26 cellular contexts compared by ENCODE assay signal in genomic region chr17:17671369-17672119, GRCh38. TPM values are rescaled to one million over a fixed set of nuclear protein-coding genes. Genes with fewer than 3 reads are reported as not detected.
DNase-seq lines count a peak whose midpoint lies in the region; ATAC-seq, FAIRE-seq and TF ChIP-seq lines count a peak whose summit lies in the region.
"Had no signal": no experiment of that assay in that cellular context is flagged by ENCODE, and none has a peak within 500 bp of the region (broad histone marks: within the 10 kb centered on the region; RNA-seq: fewer than 3 reads in every experiment).

No MANE protein-coding gene starts in this region.

- no peaks in the 10 kb centered on the region for H3K9me1 ChIP-seq in K562 (ENCODE audit: control insufficient read depth, insufficient read depth, low read length)

- TF ChIP-seq EP300 in K562 (IDR thresholded peaks at IDR 0.05; ENCODE audit: low read length) = no peak

- H3K79me2 ChIP-seq in GM23338 (replicated peaks; ENCODE audit: insufficient read depth) (no peaks in the 10 kb centered on the region), K562 (ENCODE audit: control insufficient read depth, insufficient read depth, low read length) (no peaks in the 10 kb centered on the region)

- no peak overlapping the region; the same call in 2 of the 3 replicates for H3K4me3 Mint-ChIP-seq in GM23338
- H3K4me3 Mint-ChIP-seq in stimulated activated effector memory CD8-positive, alpha-beta T cell treated with anti-CD3 and anti-CD28 coated beads, Interleukin-12 subunit alpha, Interleukin-12 subunit beta, amount 100 ng/mL, for 72 hours = no peak overlapping the region
- H3K4me3 Mint-ChIP-seq: activated CD4-positive, alpha-beta memory T cell treated with anti-CD3 and anti-CD28 coated beads for 36 hours; immature natural killer cell; naive thymus-derived CD4-positive, alpha-beta T cell had no signal

- POLR2A ChIA-PET in K562 (lab: Yijun Ruan, JAX) = interaction anchor here (0.6 to 1.1 kb wide), 3 partner anchors 20 to 353 kb away, joined by 3 to 4 read pairs (median 4); no protein-coding TSS in a partner anchor

- DNase-seq in GM23338 (ENCODE audit: low spot score) (no peak), K562 (ENCODE audit: extremely low read depth in 1 of 4, low spot score in 3 of 4) (no peak), right atrium auricular region (ENCODE audit: low spot score) (no peak), inferior parietal cortex (ENCODE audit: extremely low spot score) (no peak)
- no peak for DNase-seq in stimulated activated effector memory CD8-positive, alpha-beta T cell treated with anti-CD3 and anti-CD28 coated beads, Interleukin-12 subunit alpha, Interleukin-12 subunit beta, amount 100 ng/mL, for 72 hours (ENCODE audit: low spot score in 2 of 2)
- DNase-seq: activated CD4-positive, alpha-beta memory T cell treated with anti-CD3 and anti-CD28 coated beads for 36 hours; activated CD8-positive, alpha-beta memory T cell treated with anti-CD3 and anti-CD28 coated beads, Interleukin-2, amount 50 U/mL, for 4 hours; Caco-2; cortex of kidney; DMS79 treated with DMSO at 0.1 percent for 48 hours; immature natural killer cell; naive thymus-derived CD4-positive, alpha-beta T cell; NCI-H1105 treated with DMSO at 0.1 percent for 48 hours; NCI-H2029; NCI-H526 treated with DMSO at 0.1 percent for 48 hours; stimulated activated CD4-positive, alpha-beta T cell treated with anti-CD3 and anti-CD28 coated beads, Interleukin-2, amount 100 ng/mL, for 24 hours had no signal

- no peaks in the 10 kb centered on the region for H3F3A ChIP-seq in GM23338 (replicated peaks; ENCODE audit: low read depth)

- H3K4me2 ChIP-seq in GM23338 = no peak overlapping the region
- H3K4me2 ChIP-seq in K562 (ENCODE audit: insufficient read depth, low read length) = no peak overlapping the region

- H4K20me1 ChIP-seq in GM23338 (replicated peaks; ENCODE audit: insufficient read depth) (0 out of 2 replicates have a peak, but pooled peaks cover 3% of the 10 kb centered on the region), K562 (replicated peaks; ENCODE audit: control insufficient read depth, insufficient read depth, low read length) (no peaks in the 10 kb centered on the region)

- intact Hi-C loops in K562 (cut with micrococcal nuclease) = loop anchor here (10.0 kb wide), 1 partner anchor 243 kb away; no protein-coding TSS in a partner anchor

- in situ Hi-C loops in K562 (cut with MboI) = no loop called here

- H3K9ac ChIP-seq in K562 (ENCODE audit: insufficient read depth in 1 of 2, low read depth in 2 of 2, low read length in 2 of 2) = no peak overlapping the region

- H3K27ac ChIP-seq in GM23338 (ENCODE audit: low read depth) (no peak overlapping the region), K562 (ENCODE audit: extremely low read depth, low read depth, low read length) (no peak overlapping the region), right atrium auricular region (peak overlapping the region; percentile 60 to 85)
- H3K27ac ChIP-seq: cardiac muscle cell, gastroesophageal sphincter, tibial nerve had no signal

- H3K27me3 ChIP-seq in GM23338 (ENCODE audit: insufficient read depth) = peaks cover 40% of the 10 kb centered on the region
- H3K27me3 ChIP-seq in K562 (ENCODE audit: control insufficient read depth in 2 of 2, insufficient read depth in 2 of 2, low read length in 2 of 2) = 0 out of 5 replicates have a peak, but pooled peaks cover 0 to 6% of the 10 kb centered on the region in 2 experiments
- H3K27me3 ChIP-seq in right atrium auricular region = no peaks in the 10 kb centered on the region
- H3K27me3 ChIP-seq: gastroesophageal sphincter, tibial nerve had no signal

- no peak for TF ChIP-seq RAD21 in K562 (CRISPR knock-in tag; conservative IDR thresholded peaks at IDR 0.05 in 1 of 2, IDR thresholded peaks at IDR 0.05 in 1 of 2)

- no peaks in the 10 kb centered on the region for H3K9me2 ChIP-seq in GM23338 (ENCODE audit: insufficient read depth)

- H2AFZ ChIP-seq in GM23338 (0 out of 2 replicates have a peak overlapping the region, but pooled peaks have one; percentile 23), K562 (ENCODE audit: low read depth, low read length) (no peak overlapping the region)

- no peak for TF ChIP-seq POLR2A in K562 (conservative IDR thresholded peaks at IDR 0.05)

- H3K4me3 ChIP-seq in GM23338 (no peak overlapping the region), K562 (no peak overlapping the region), right atrium auricular region (no peak overlapping the region)
- H3K4me3 ChIP-seq: cardiac muscle cell, gastroesophageal sphincter, tibial nerve had no signal

- H3K4me1 ChIP-seq in GM23338 (ENCODE audit: insufficient read depth) (peaks cover 18% of the 10 kb centered on the region), K562 (replicated peaks in 1 of 2; ENCODE audit: control insufficient read depth in 2 of 2, insufficient read depth in 2 of 2, low read length in 2 of 2) (peaks cover 2 to 11% of the 10 kb centered on the region in 2 experiments; a peak in 3 of 5 replicates), right atrium auricular region (peaks cover 0 to 33% of the 10 kb centered on the region in 2 donors)
- H3K4me1 ChIP-seq: Caco-2, gastroesophageal sphincter, tibial nerve had no signal

- peaks cover 41% of the 10 kb centered on the region for H3K4me1 Mint-ChIP-seq in GM23338
- peaks cover 37% of the 10 kb centered on the region for H3K4me1 Mint-ChIP-seq in stimulated activated effector memory CD8-positive, alpha-beta T cell treated with anti-CD3 and anti-CD28 coated beads, Interleukin-12 subunit alpha, Interleukin-12 subunit beta, amount 100 ng/mL, for 72 hours

- no peak overlapping the region for H3K27ac Mint-ChIP-seq in GM23338
- peak overlapping the region; percentile 69 for H3K27ac Mint-ChIP-seq in stimulated activated effector memory CD8-positive, alpha-beta T cell treated with anti-CD3 and anti-CD28 coated beads, Interleukin-12 subunit alpha, Interleukin-12 subunit beta, amount 100 ng/mL, for 72 hours
- H3K27ac Mint-ChIP-seq: activated CD4-positive, alpha-beta memory T cell treated with anti-CD3 and anti-CD28 coated beads for 36 hours; IgD-negative memory B cell; immature natural killer cell had no signal

- no peaks in the 10 kb centered on the region for H3K9me3 ChIP-seq in K562 (replicated peaks; ENCODE audit: control insufficient read depth, insufficient read depth, low read depth, low read length)
- no peaks in the 10 kb centered on the region for H3K9me3 ChIP-seq in right atrium auricular region
- H3K9me3 ChIP-seq: Caco-2, gastroesophageal sphincter, tibial nerve had no signal

- no peak for ATAC-seq in GM23338
- no peak for ATAC-seq in K562
- no peak for ATAC-seq in stimulated activated effector memory CD8-positive, alpha-beta T cell treated with anti-CD3 and anti-CD28 coated beads, Interleukin-12 subunit alpha, Interleukin-12 subunit beta, amount 100 ng/mL, for 72 hours
- no peak for ATAC-seq in HG03135 (IDR thresholded peaks at IDR 0.05; ENCODE audit: unreplicated experiment)
- no peak for ATAC-seq in HG02852 (IDR thresholded peaks at IDR 0.05; ENCODE audit: unreplicated experiment)
- ATAC-seq: activated CD4-positive, CD25-positive, alpha-beta regulatory T cell treated with anti-CD3 and anti-CD28 coated beads, Interleukin-2, amount 50 U/mL, for 24 hours; activated naive CD4-positive, alpha-beta T cell treated with anti-CD3 and anti-CD28 coated beads, Interleukin-2, amount 50 U/mL, for 72 hours; gastroesophageal sphincter; left lobe of liver; Panc1 had no signal

- 16% methylated on average over 6 of the region's 10 CpGs for WGBS in K562 (ENCODE audit: insufficient coverage, low coverage, missing lambda C conversion rate)

- CTCF ChIA-PET in K562 (lab: Yijun Ruan, JAX; ENCODE audit: low intra/inter-chr PET ratio) = no interaction called here

- no TSS peak for BruUV-seq in K562 (replicated peaks; lab: Mats Ljungman, UMichigan)

- H3K9me3 Mint-ChIP-seq in GM23338 = no peaks in the 10 kb centered on the region
- H3K9me3 Mint-ChIP-seq in stimulated activated effector memory CD8-positive, alpha-beta T cell treated with anti-CD3 and anti-CD28 coated beads, Interleukin-12 subunit alpha, Interleukin-12 subunit beta, amount 100 ng/mL, for 72 hours = no peaks in the 10 kb centered on the region
- H3K9me3 Mint-ChIP-seq: activated CD4-positive, alpha-beta memory T cell treated with anti-CD3 and anti-CD28 coated beads for 36 hours; activated naive CD4-positive, alpha-beta T cell treated with anti-CD3 and anti-CD28 coated beads, Interleukin-2, amount 50 U/mL, for 72 hours; IgD-negative memory B cell; immature natural killer cell; naive thymus-derived CD4-positive, alpha-beta T cell had no signal

- H3K36me3 ChIP-seq in GM23338 (ENCODE audit: insufficient read depth) = no peaks in the 10 kb centered on the region
- H3K36me3 ChIP-seq in K562 (ENCODE audit: control insufficient read depth, insufficient read depth, low read length) = no peaks in the 10 kb centered on the region
- no peaks in the 10 kb centered on the region for H3K36me3 ChIP-seq in right atrium auricular region
- H3K36me3 ChIP-seq: cardiac muscle cell, gastroesophageal sphincter, tibial nerve had no signal

- FAIRE-seq in K562 (lab: Jason Lieb, UNC) = no peak

- peaks cover 34% of the 10 kb centered on the region for H3K27me3 Mint-ChIP-seq in GM23338 (ENCODE audit: insufficient read depth, low read depth, poor library complexity)
- H3K27me3 Mint-ChIP-seq: activated CD4-positive, alpha-beta memory T cell treated with anti-CD3 and anti-CD28 coated beads for 36 hours; IgD-negative memory B cell had no signal

- TF ChIP-seq CTCF in GM23338 (conservative IDR thresholded peaks at IDR 0.05; ENCODE audit: low read depth in 2 of 2) = no peak
- no peak for TF ChIP-seq CTCF in K562 (IDR thresholded peaks at IDR 0.05 in 2 of 3, conservative IDR thresholded peaks at IDR 0.05 in 1 of 3; ENCODE audit: insufficient read depth in 2 of 3, low read depth in 1 of 3, low read length in 3 of 3)
- TF ChIP-seq CTCF in right atrium auricular region (IDR thresholded peaks at IDR 0.05) = no peak

- H3K36me3 Mint-ChIP-seq in GM23338 (ENCODE audit: low read depth) = no peaks in the 10 kb centered on the region
- no peaks in the 10 kb centered on the region for H3K36me3 Mint-ChIP-seq in stimulated activated effector memory CD8-positive, alpha-beta T cell treated with anti-CD3 and anti-CD28 coated beads, Interleukin-12 subunit alpha, Interleukin-12 subunit beta, amount 100 ng/mL, for 72 hours
- H3K36me3 Mint-ChIP-seq: activated CD4-positive, alpha-beta memory T cell treated with anti-CD3 and anti-CD28 coated beads for 36 hours; activated naive CD4-positive, alpha-beta T cell treated with anti-CD3 and anti-CD28 coated beads, Interleukin-2, amount 50 U/mL, for 72 hours; IgD-negative memory B cell; immature natural killer cell; naive thymus-derived CD4-positive, alpha-beta T cell had no signal

RNA-seq across cellular contexts. Expression of gene RAI1, which starts 9.7 kb away (rescaled TPM):
- total RNA-seq in GM23338 (2014; rRNA removed; shearing (Covaris generic)) = 0.87 and 2.1 TPM in 2 replicates
- polyA plus RNA-seq in GM23338 (2016; fragmentation: Nextera tagmentation; extraction: Ambion mirVana) (0.75 and 0.89 TPM in 2 replicates), K562 (2011; rRNA removed) (3.7 and 3.8 TPM in 2 replicates), K562 (2014; fragmentation: Illumina TruSeq; extraction: Trizol) (6.6 and 8.6 TPM in 2 replicates), K562 (2014; fragmentation: Nextera tagmentation; extraction: Ambion mirVana) (1 to 10 TPM in 1 of 2 experiments, under 1 TPM in 1; 0.68 to 1.5 TPM), K562 (2014; rRNA removed) (10.0 and 11.9 TPM in 2 replicates)
- total RNA-seq in K562 (2011; cell fraction: chromatin; rRNA removed; ENCODE audit: low replicate concordance) = 33.0 and 41.0 TPM in 2 replicates
- total RNA-seq in K562 (2011; cell fraction: nucleolus; rRNA removed) = 18.6 and 19.2 TPM in 2 replicates
- 22.3 and 33.5 TPM in 2 replicates for total RNA-seq in K562 (2011; cell fraction: nucleoplasm; rRNA removed)
- total RNA-seq in K562 (2014; rRNA removed) (5.5 and 10.0 TPM in 2 replicates), K562 (2014; rRNA removed; fragmentation: Illumina TruSeq; extraction: Trizol) (5.1 and 5.5 TPM in 2 replicates), K562 (2015; rRNA removed; fragmentation: Illumina TruSeq; extraction: Trizol) (6.6 and 6.8 TPM in 2 replicates), K562 (2021) (19.9 and 20.4 TPM in 2 replicates), right atrium auricular region (10 to 100 TPM; 23.8 to 24.9 TPM)
- 2.2 and 3.1 TPM in 2 replicates for polyA plus RNA-seq in K562 (2011; cell fraction: cytosol; rRNA removed)
- 7.1 and 11.1 TPM in 2 replicates for polyA plus RNA-seq in K562 (2011; cell fraction: nucleus; rRNA removed)
- polyA plus RNA-seq in K562 (2012) = 8.0 and 9.8 TPM in 2 replicates
- 2.4 and 3.1 TPM in 2 replicates for polyA minus RNA-seq in K562 (2011; rRNA and poly(A)+ RNA removed)
- 5.2 and 6.3 TPM in 2 replicates for polyA minus RNA-seq in K562 (2011; cell fraction: cytosol; rRNA and poly(A)+ RNA removed)
- 3.5 and 4.8 TPM in 2 replicates for polyA minus RNA-seq in K562 (2011; cell fraction: nucleus; rRNA and poly(A)+ RNA removed)

Comparison
In these comparisons a context has a peak if more than half of its experiments do, and no peak if none do; other contexts are left out.
1. H3K27ac ChIP-seq: peak in right atrium auricular region (2 of 2); none in GM23338 (single experiment) and K562 (single experiment).